ENCODE assay signal across 8 cellular contexts in the genomic region with DNA sequence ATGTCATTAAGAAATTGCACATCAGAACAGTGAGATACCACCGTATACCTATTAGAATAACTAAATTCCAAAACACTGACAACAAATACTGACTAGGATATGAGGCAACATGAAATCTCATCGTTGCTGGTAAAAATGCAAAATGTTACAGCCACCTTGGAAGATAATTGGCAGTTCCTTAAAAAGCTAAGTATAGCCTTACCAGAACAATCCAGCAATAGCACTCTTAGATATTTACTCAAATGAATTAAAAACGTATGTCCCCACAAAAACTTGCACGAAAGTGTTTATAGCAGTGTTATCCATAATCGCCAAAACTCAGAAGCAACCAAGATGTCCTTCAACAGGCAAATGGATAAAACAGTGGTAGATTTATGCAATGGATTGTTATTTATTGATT.
"Had no signal": no experiment of that assay in that cellular context is flagged by ENCODE, and none has a peak within 500 bp of the region (broad histone marks: within the 10 kb centered on the region; RNA-seq: fewer than 3 reads in every experiment).

No MANE protein-coding gene starts in this region.

- H3K9ac ChIP-seq: GM23248 had no signal

- H3K4me1 ChIP-seq: HAP-1 had no signal

- H3K4me3 ChIP-seq: GM23248, HAP-1, K562 had no signal

- H3K27ac ChIP-seq: GM23248 had no signal

- ATAC-seq: HCT116, K562 had no signal

- H3K9me3 ChIP-seq: HAP-1 had no signal

- H3K36me3 ChIP-seq: HAP-1 had no signal

- H2AFZ ChIP-seq: GM23248 had no signal

- DNase-seq: GM23248, GOT3, H7, IMR-90, KG1 had no signal
